In genomic region chr4:171484681-171485080, GRCh38 we compare ENCODE assay signal across 39 cellular contexts.
"Had no signal": no experiment of that assay in that cellular context is flagged by ENCODE, and none has a peak within 500 bp of the region (broad histone marks: within the 10 kb centered on the region; RNA-seq: fewer than 3 reads in every experiment).

No MANE protein-coding gene starts in this region.

- H3K4me1 ChIP-seq: adrenal gland, body of pancreas, breast epithelium had no signal

- H3K9me3 ChIP-seq: adrenal gland, body of pancreas, breast epithelium had no signal

- H3K36me3 ChIP-seq: adrenal gland, brain microvascular endothelial cell, breast epithelium, cardiac muscle cell had no signal

- H3K27ac ChIP-seq: adrenal gland, body of pancreas, brain microvascular endothelial cell, breast epithelium, cardiac muscle cell, VCaP had no signal

- FAIRE-seq: astrocyte, TTC549 had no signal

- H3K27me3 Mint-ChIP-seq: activated B cell treated with CpG ODN at 0.5 μM for 24 hours; activated CD4-positive, alpha-beta memory T cell treated with anti-CD3 and anti-CD28 coated beads for 36 hours; activated CD4-positive, alpha-beta T cell treated with anti-CD3 and anti-CD28 coated beads, Interleukin-2, amount 10 ng/mL, durations not matched to agents 24 days and 14 days; activated CD8-positive, alpha-beta memory T cell treated with anti-CD3 and anti-CD28 coated beads, Interleukin-2, amount 10 ng/mL, durations not matched to agents 7 days and 5 days; activated CD8-positive, alpha-beta T cell treated with anti-CD3 and anti-CD28 coated beads for 36 hours; activated naive CD4-positive, alpha-beta T cell treated with anti-CD3 and anti-CD28 coated beads, Interleukin-2, amount 10 ng/mL, durations not matched to agents 7 days and 5 days; activated naive CD4-positive, alpha-beta T cell treated with anti-CD3 and anti-CD28 coated beads, Interleukin-2, amount 50 U/mL, for 24 hours; activated naive CD8-positive, alpha-beta T cell; activated naive CD8-positive, alpha-beta T cell treated with anti-CD3 and anti-CD28 coated beads, Interleukin-2, amount 10 ng/mL, durations not matched to agents 7 days and 5 days; activated naive CD8-positive, alpha-beta T cell treated with anti-CD3 and anti-CD28 coated beads, Interleukin-2, amount 50 U/mL, for 24 hours; activated T-cell treated with anti-CD3 and anti-CD28 coated beads, Interleukin-2, amount 50 U/mL, for 24 hours; central memory CD8-positive, alpha-beta T cell had no signal

- H3K27ac Mint-ChIP-seq: activated B cell treated with CpG ODN at 0.5 μM for 24 hours; activated CD4-positive, alpha-beta memory T cell treated with anti-CD3 and anti-CD28 coated beads for 36 hours; activated CD4-positive, alpha-beta T cell treated with anti-CD3 and anti-CD28 coated beads, Interleukin-2, amount 10 ng/mL, durations not matched to agents 24 days and 14 days; activated CD8-positive, alpha-beta memory T cell treated with anti-CD3 and anti-CD28 coated beads, Interleukin-2, amount 10 ng/mL, durations not matched to agents 7 days and 5 days; activated CD8-positive, alpha-beta T cell treated with anti-CD3 and anti-CD28 coated beads for 36 hours; activated naive CD4-positive, alpha-beta T cell treated with anti-CD3 and anti-CD28 coated beads, Interleukin-2, amount 10 ng/mL, durations not matched to agents 7 days and 5 days; activated naive CD4-positive, alpha-beta T cell treated with anti-CD3 and anti-CD28 coated beads, Interleukin-2, amount 50 U/mL, for 24 hours; activated naive CD8-positive, alpha-beta T cell; activated naive CD8-positive, alpha-beta T cell treated with anti-CD3 and anti-CD28 coated beads, Interleukin-2, amount 10 ng/mL, durations not matched to agents 7 days and 5 days; activated naive CD8-positive, alpha-beta T cell treated with anti-CD3 and anti-CD28 coated beads, Interleukin-2, amount 50 U/mL, for 24 hours; activated T-cell treated with anti-CD3 and anti-CD28 coated beads, Interleukin-2, amount 50 U/mL, for 24 hours; activated T-helper 2 cell treated with anti-CD3 and anti-CD28 coated beads, Interferon-gamma antibody, Interleukin-2, Interleukin-4, amounts not matched to agents 10 μg/mL and 5 μg/mL and 100 μg/mL, durations not matched to agents 14 hours and 24 hours and 36 hours; T-helper 1 cell treated with Interleukin-12 subunit alpha and Interleukin-12 subunit beta and Interleukin-4 antibody, amounts not matched to agents 30 μg/mL and 1 μg/mL, for 36 hours; T-helper 2 cell treated with Interferon-gamma antibody and Interleukin-4, amounts not matched to agents 5 μg/mL and 100 μg/mL, for 36 hours had no signal

- H3K36me3 Mint-ChIP-seq: activated CD4-positive, alpha-beta memory T cell treated with anti-CD3 and anti-CD28 coated beads for 36 hours; activated CD8-positive, alpha-beta memory T cell treated with anti-CD3 and anti-CD28 coated beads, Interleukin-2, amount 10 ng/mL, durations not matched to agents 7 days and 5 days; activated naive CD4-positive, alpha-beta T cell treated with anti-CD3 and anti-CD28 coated beads, Interleukin-2, amount 10 ng/mL, durations not matched to agents 7 days and 5 days; activated naive CD4-positive, alpha-beta T cell treated with anti-CD3 and anti-CD28 coated beads, Interleukin-2, amount 50 U/mL, for 24 hours; activated naive CD8-positive, alpha-beta T cell; activated naive CD8-positive, alpha-beta T cell treated with anti-CD3 and anti-CD28 coated beads, Interleukin-2, amount 10 ng/mL, durations not matched to agents 7 days and 5 days had no signal

- H3K4me3 ChIP-seq: adrenal gland, body of pancreas, breast epithelium, cardiac muscle cell had no signal

- H3K4me1 Mint-ChIP-seq: activated B cell treated with CpG ODN at 0.5 μM for 24 hours; activated CD4-positive, alpha-beta T cell treated with anti-CD3 and anti-CD28 coated beads, Interleukin-2, amount 10 ng/mL, durations not matched to agents 24 days and 14 days; activated CD8-positive, alpha-beta memory T cell treated with anti-CD3 and anti-CD28 coated beads, Interleukin-2, amount 10 ng/mL, durations not matched to agents 7 days and 5 days; activated naive CD4-positive, alpha-beta T cell treated with anti-CD3 and anti-CD28 coated beads, Interleukin-2, amount 10 ng/mL, durations not matched to agents 7 days and 5 days; activated naive CD4-positive, alpha-beta T cell treated with anti-CD3 and anti-CD28 coated beads, Interleukin-2, amount 50 U/mL, for 24 hours; activated naive CD8-positive, alpha-beta T cell treated with anti-CD3 and anti-CD28 coated beads, Interleukin-2, amount 10 ng/mL, durations not matched to agents 7 days and 5 days; activated naive CD8-positive, alpha-beta T cell treated with anti-CD3 and anti-CD28 coated beads, Interleukin-2, amount 50 U/mL, for 24 hours; central memory CD8-positive, alpha-beta T cell had no signal

- H3K27me3 ChIP-seq: adrenal gland, body of pancreas, brain microvascular endothelial cell, breast epithelium, cardiac muscle cell had no signal

- H3K9me3 Mint-ChIP-seq: activated B cell treated with CpG ODN at 0.5 μM for 24 hours; activated CD4-positive, alpha-beta T cell treated with anti-CD3 and anti-CD28 coated beads, Interleukin-2, amount 10 ng/mL, durations not matched to agents 24 days and 14 days; activated naive CD8-positive, alpha-beta T cell treated with anti-CD3 and anti-CD28 coated beads, Interleukin-2, amount 10 ng/mL, durations not matched to agents 7 days and 5 days; T-helper 1 cell treated with Interleukin-12 subunit alpha and Interleukin-12 subunit beta and Interleukin-4 antibody, amounts not matched to agents 30 μg/mL and 1 μg/mL, for 36 hours had no signal

- H3K4me3 Mint-ChIP-seq: activated B cell treated with CpG ODN at 0.5 μM for 24 hours; activated CD4-positive, alpha-beta memory T cell treated with anti-CD3 and anti-CD28 coated beads for 36 hours; activated CD4-positive, alpha-beta T cell treated with anti-CD3 and anti-CD28 coated beads, Interleukin-2, amount 10 ng/mL, durations not matched to agents 24 days and 14 days; activated CD8-positive, alpha-beta memory T cell treated with anti-CD3 and anti-CD28 coated beads, Interleukin-2, amount 10 ng/mL, durations not matched to agents 7 days and 5 days; activated CD8-positive, alpha-beta T cell treated with anti-CD3 and anti-CD28 coated beads for 36 hours; activated naive CD4-positive, alpha-beta T cell treated with anti-CD3 and anti-CD28 coated beads, Interleukin-2, amount 10 ng/mL, durations not matched to agents 7 days and 5 days; activated naive CD4-positive, alpha-beta T cell treated with anti-CD3 and anti-CD28 coated beads, Interleukin-2, amount 50 U/mL, for 24 hours; activated naive CD8-positive, alpha-beta T cell; activated naive CD8-positive, alpha-beta T cell treated with anti-CD3 and anti-CD28 coated beads, Interleukin-2, amount 10 ng/mL, durations not matched to agents 7 days and 5 days; activated naive CD8-positive, alpha-beta T cell treated with anti-CD3 and anti-CD28 coated beads, Interleukin-2, amount 50 U/mL, for 24 hours; activated T-cell treated with anti-CD3 and anti-CD28 coated beads, Interleukin-2, amount 50 U/mL, for 24 hours; central memory CD8-positive, alpha-beta T cell; T-helper 1 cell treated with Interleukin-12 subunit alpha and Interleukin-12 subunit beta and Interleukin-4 antibody, amounts not matched to agents 30 μg/mL and 1 μg/mL, for 36 hours; T-helper 2 cell treated with Interferon-gamma antibody and Interleukin-4, amounts not matched to agents 5 μg/mL and 100 μg/mL, for 36 hours had no signal

- DNase-seq: activated B cell treated with CpG ODN at 0.5 μM for 24 hours; activated CD4-positive, alpha-beta memory T cell treated with anti-CD3 and anti-CD28 coated beads for 36 hours; activated CD4-positive, alpha-beta T cell treated with anti-CD3 and anti-CD28 coated beads for 4 hours; activated CD4-positive, alpha-beta T cell treated with anti-CD3 and anti-CD28 coated beads, Interleukin-2, amount 10 ng/mL, durations not matched to agents 24 days and 14 days; activated CD4-positive, alpha-beta T cell treated with anti-CD3 and anti-CD28 coated beads, Interleukin-2, amount 50 U/mL, for 1 hour; activated CD4-positive, alpha-beta T cell treated with anti-CD3 and anti-CD28 coated beads, Interleukin-2, amount 50 U/mL, for 4 hours; activated CD4-positive, CD25-positive, alpha-beta regulatory T cell treated with anti-CD3 and anti-CD28 coated beads, Interleukin-2, amount 50 U/mL, for 72 hours; activated CD8-positive, alpha-beta memory T cell treated with anti-CD3 and anti-CD28 coated beads for 24 hours; activated CD8-positive, alpha-beta memory T cell treated with anti-CD3 and anti-CD28 coated beads, Interleukin-2, amount 10 ng/mL, durations not matched to agents 7 days and 5 days; activated CD8-positive, alpha-beta memory T cell treated with anti-CD3 and anti-CD28 coated beads, Interleukin-2, amount 50 U/mL, for 48 hours; activated CD8-positive, alpha-beta T cell treated with anti-CD3 and anti-CD28 coated beads for 36 hours; activated effector memory CD4-positive, alpha-beta T cell treated with Interleukin-2 at 50 U/mL for 16 hours; activated gamma-delta T cell; activated naive CD4-positive, alpha-beta T cell treated with anti-CD3 and anti-CD28 coated beads, Interleukin-2, amount 10 ng/mL, durations not matched to agents 7 days and 5 days; activated naive CD4-positive, alpha-beta T cell treated with Interleukin-2 at 50 U/mL for 16 hours; activated naive CD8-positive, alpha-beta T cell treated with anti-CD3 and anti-CD28 coated beads, Interleukin-2, amount 10 ng/mL, durations not matched to agents 7 days and 5 days; activated naive CD8-positive, alpha-beta T cell treated with anti-CD3 and anti-CD28 coated beads, Interleukin-2, amount 50 U/mL, for 24 hours; activated T-cell treated with anti-CD3 and anti-CD28 coated beads, Interleukin-2, amount 50 U/mL, for 24 hours; activated T-cell treated with anti-CD3 and anti-CD28 coated beads, Interleukin-2, amount 50 U/mL, for 48 hours; adrenal gland; amniotic stem cell; aorta; body of pancreas; brain microvascular endothelial cell; caudate nucleus; T-helper 1 cell; T-helper 2 cell; T-helper 9 cell had no signal

- ATAC-seq: activated CD8-positive, alpha-beta memory T cell treated with anti-CD3 and anti-CD28 coated beads, Interleukin-2, amount 10 ng/mL, durations not matched to agents 7 days and 5 days; activated CD8-positive, alpha-beta T cell treated with anti-CD3 and anti-CD28 coated beads for 36 hours; activated naive CD8-positive, alpha-beta T cell treated with anti-CD3 and anti-CD28 coated beads, Interleukin-2, amount 50 U/mL, for 24 hours; body of pancreas had no signal
